ENCODE assay signal across 11 cellular contexts in genomic region chr18:7822435-7823425, GRCh38.
A peak's percentile ranks its signal among the peaks of the same experiment; 100 is the strongest.
DNase-seq lines count a peak whose midpoint lies in the region; ATAC-seq and TF ChIP-seq lines count a peak whose summit lies in the region.
"Had no signal": no experiment of that assay in that cellular context is flagged by ENCODE, and none has a peak within 500 bp of the region (broad histone marks: within the 10 kb centered on the region; RNA-seq: fewer than 3 reads in every experiment).

No MANE protein-coding gene starts in this region.

- H3K27me3 Mint-ChIP-seq in activated naive CD4-positive, alpha-beta T cell treated with anti-CD3 and anti-CD28 coated beads, Interleukin-2, amount 10 ng/mL, durations not matched to agents 7 days and 5 days, result no peaks in the 10 kb centered on the region

- no peaks in the 10 kb centered on the region for H3K9me3 Mint-ChIP-seq in activated naive CD4-positive, alpha-beta T cell treated with anti-CD3 and anti-CD28 coated beads, Interleukin-2, amount 10 ng/mL, durations not matched to agents 7 days and 5 days
- H3K9me3 Mint-ChIP-seq: nephron progenitor cell had no signal

- H3K9me3 ChIP-seq in SJSA1 (replicated peaks) (no peaks in the 10 kb centered on the region), heart right ventricle (no peaks in the 10 kb centered on the region)
- H3K9me3 ChIP-seq: body of pancreas had no signal

- DNase-seq in SJSA1 (ENCODE audit: low read depth in 1 of 2, low spot score in 2 of 2) (peak in 1 of 2 experiments; percentile 15), heart right ventricle (peak; percentile 18 to 51), smooth muscle cell of the brain vasculature (ENCODE audit: low read depth, low spot score) (peak; percentile 84), NCI-H2029 treated with DMSO at 0.1 percent for 48 hours (lab: John Stamatoyannopoulos, UW) (no peak), NCI-H524 (lab: John Stamatoyannopoulos, UW) (no peak)
- no peak for DNase-seq in activated naive CD4-positive, alpha-beta T cell treated with anti-CD3 and anti-CD28 coated beads, Interleukin-2, amount 10 ng/mL, durations not matched to agents 7 days and 5 days
- DNase-seq: body of pancreas, head of caudate nucleus, nephron progenitor cell had no signal

- H3K27ac ChIP-seq in SJSA1 (peak overlapping the region; percentile 15; the same call in 1 of the 2 replicates), heart right ventricle (peak overlapping the region in 8 of 10 donors; percentile 0 to 73 (median 46))
- H3K27ac ChIP-seq: body of pancreas had no signal

- H3K36me3 ChIP-seq in SJSA1, result no peaks in the 10 kb centered on the region
- H3K36me3 ChIP-seq in heart right ventricle, result peaks cover 0 to 6% (median 0%) of the 10 kb centered on the region in 9 donors

- ATAC-seq in GM21390 (IDR thresholded peaks at IDR 0.05; ENCODE audit: unreplicated experiment), result peak; percentile 88
- peak; percentile 44 to 81 (median 69) for ATAC-seq in heart right ventricle
- ATAC-seq in HG02840 (IDR thresholded peaks at IDR 0.05; ENCODE audit: low FRiP score, unreplicated experiment), result no peak
- ATAC-seq: body of pancreas had no signal

- intact Hi-C loops in heart right ventricle (cut with DNase I), result loop anchor here in 1 of 10 donors (10.0 kb wide), 1 partner anchor 58 kb away; no protein-coding TSS in a partner anchor

- H3K4me1 ChIP-seq in SJSA1 (replicated peaks) (peaks cover 9% of the 10 kb centered on the region; the same call in 1 of the 2 replicates), heart right ventricle (peaks cover 7 to 84% (median 64%) of the 10 kb centered on the region in 9 donors)
- H3K4me1 ChIP-seq: body of pancreas had no signal

- TF ChIP-seq CTCF in heart right ventricle (IDR thresholded peaks at IDR 0.05), result no peak

- H3K4me3 ChIP-seq in SJSA1 (no peak overlapping the region), heart right ventricle (peak overlapping the region in 4 of 10 donors; percentile 1 to 14 (median 4))
- H3K4me3 ChIP-seq: body of pancreas had no signal

- H3K36me3 Mint-ChIP-seq in activated naive CD4-positive, alpha-beta T cell treated with anti-CD3 and anti-CD28 coated beads, Interleukin-2, amount 10 ng/mL, durations not matched to agents 7 days and 5 days, result no peaks in the 10 kb centered on the region

- no peaks in the 10 kb centered on the region for H3K27me3 ChIP-seq in SJSA1 (replicated peaks)
- no peaks in the 10 kb centered on the region for H3K27me3 ChIP-seq in heart right ventricle
- H3K27me3 ChIP-seq: body of pancreas had no signal

- CTCF ChIA-PET in activated naive CD4-positive, alpha-beta T cell treated with anti-CD3 and anti-CD28 coated beads, Interleukin-2, amount 10 ng/mL, durations not matched to agents 7 days and 5 days (lab: Charles Lee), result no interaction called here

- no peak overlapping the region for H3K4me3 Mint-ChIP-seq in activated naive CD4-positive, alpha-beta T cell treated with anti-CD3 and anti-CD28 coated beads, Interleukin-2, amount 10 ng/mL, durations not matched to agents 7 days and 5 days
- H3K4me3 Mint-ChIP-seq: nephron progenitor cell had no signal

- no peak overlapping the region for H3K27ac Mint-ChIP-seq in activated naive CD4-positive, alpha-beta T cell treated with anti-CD3 and anti-CD28 coated beads, Interleukin-2, amount 10 ng/mL, durations not matched to agents 7 days and 5 days

- H3K4me1 Mint-ChIP-seq in activated naive CD4-positive, alpha-beta T cell treated with anti-CD3 and anti-CD28 coated beads, Interleukin-2, amount 10 ng/mL, durations not matched to agents 7 days and 5 days, result no peaks in the 10 kb centered on the region

- 31 to 37% methylated on average over 10 of the region's 10 CpGs for WGBS in heart right ventricle, 2 donors

Comparison
In these comparisons a context has a peak if more than half of its experiments do, and no peak if none do; other contexts are left out.
1. DNase-seq: peak in heart right ventricle (2 of 2) and smooth muscle cell of the brain vasculature (single experiment); none in NCI-H2029 treated with DMSO at 0.1 percent for 48 hours (single experiment), activated naive CD4-positive, alpha-beta T cell treated with anti-CD3 and anti-CD28 coated beads, Interleukin-2, amount 10 ng/mL, durations not matched to agents 7 days and 5 days (single experiment) and NCI-H524 (0 of 2).